Comparison of ENCODE assay signal across 16 cellular contexts in the genomic region with DNA sequence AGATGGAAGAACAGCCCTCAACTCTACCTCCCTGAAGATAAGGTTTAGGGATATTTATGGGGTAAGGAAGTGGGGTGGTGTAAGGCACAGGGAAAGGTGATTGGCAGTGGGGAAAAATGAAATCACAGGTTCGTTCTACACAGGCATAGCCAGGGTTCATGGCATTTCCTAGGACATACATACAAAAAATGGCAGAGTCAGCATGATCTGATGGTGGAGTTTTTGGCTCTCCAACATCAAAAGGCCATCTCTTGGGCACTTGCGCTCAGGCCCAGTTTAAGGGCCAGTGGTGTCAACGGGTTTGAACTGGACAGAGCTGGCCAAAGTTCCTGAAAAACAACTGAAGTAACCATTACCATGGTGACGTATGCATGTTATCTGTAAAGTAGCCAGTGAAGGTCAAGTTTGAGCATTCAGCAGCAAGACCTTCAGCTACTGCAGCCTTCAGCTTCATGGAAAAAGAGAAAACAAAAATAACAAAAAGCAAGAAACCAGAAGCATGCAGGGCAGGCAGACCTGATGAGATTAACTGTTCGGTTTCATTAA.
"Had no signal": no experiment of that assay in that cellular context is flagged by ENCODE, and none has a peak within 500 bp of the region (broad histone marks: within the 10 kb centered on the region; RNA-seq: fewer than 3 reads in every experiment).

No MANE protein-coding gene starts in this region.

- H3K9me3 Mint-ChIP-seq: activated naive CD4-positive, alpha-beta T cell treated with anti-CD3 and anti-CD28 coated beads, Interleukin-2, amount 10 ng/mL, durations not matched to agents 7 days and 5 days; natural killer cell treated with Interleukin-12 subunit alpha and Interleukin-12 subunit beta and Interleukin-15 and Interleukin-18, amount 100 ng/mL, for 72 hours; WTC11 had no signal

- H3K4me3 Mint-ChIP-seq: activated CD8-positive, alpha-beta T cell treated with anti-CD3 and anti-CD28 coated beads, Interleukin-2, amount 10 ng/mL, durations not matched to agents 7 days and 5 days; activated naive CD4-positive, alpha-beta T cell treated with anti-CD3 and anti-CD28 coated beads, Interleukin-2, amount 10 ng/mL, durations not matched to agents 7 days and 5 days; natural killer cell treated with Interleukin-12 subunit alpha and Interleukin-12 subunit beta and Interleukin-15 and Interleukin-18, amount 100 ng/mL, for 72 hours; WTC11 had no signal

- H3K27ac Mint-ChIP-seq: activated CD8-positive, alpha-beta T cell treated with anti-CD3 and anti-CD28 coated beads, Interleukin-2, amount 10 ng/mL, durations not matched to agents 7 days and 5 days; activated naive CD4-positive, alpha-beta T cell treated with anti-CD3 and anti-CD28 coated beads, Interleukin-2, amount 10 ng/mL, durations not matched to agents 7 days and 5 days; natural killer cell treated with Interleukin-12 subunit alpha and Interleukin-12 subunit beta and Interleukin-15 and Interleukin-18, amount 100 ng/mL, for 72 hours; WTC11 had no signal

- H3K27me3 ChIP-seq: cardiac muscle cell, esophagus squamous epithelium, ovary, upper lobe of right lung had no signal

- H3K9me3 ChIP-seq: esophagus squamous epithelium, ovary, upper lobe of right lung had no signal

- ATAC-seq: activated CD8-positive, alpha-beta T cell treated with anti-CD3 and anti-CD28 coated beads, Interleukin-2, amount 10 ng/mL, durations not matched to agents 7 days and 5 days; natural killer cell treated with Interleukin-12 subunit alpha and Interleukin-12 subunit beta and Interleukin-15 and Interleukin-18, amount 100 ng/mL, for 72 hours; stimulated activated naive CD8-positive, alpha-beta T cell treated with anti-CD3 and anti-CD28 coated beads, Interleukin-15, Interleukin-2, amounts not matched to agents 100 U/mL and 50 U/mL, for 24 hours; upper lobe of right lung; WTC11 had no signal

- H3K27ac ChIP-seq: cardiac muscle cell, esophagus squamous epithelium, upper lobe of right lung had no signal

- H3K4me1 Mint-ChIP-seq: activated naive CD4-positive, alpha-beta T cell treated with anti-CD3 and anti-CD28 coated beads, Interleukin-2, amount 10 ng/mL, durations not matched to agents 7 days and 5 days had no signal

- DNase-seq: activated CD4-positive, alpha-beta T cell treated with anti-CD3 and anti-CD28 coated beads for 4 hours; activated CD8-positive, alpha-beta memory T cell treated with anti-CD3 and anti-CD28 coated beads, Interleukin-2, amount 50 U/mL, for 4 hours; activated CD8-positive, alpha-beta T cell treated with anti-CD3 and anti-CD28 coated beads, Interleukin-2, amount 10 ng/mL, durations not matched to agents 7 days and 5 days; activated naive CD4-positive, alpha-beta T cell treated with anti-CD3 and anti-CD28 coated beads, Interleukin-2, amount 10 ng/mL, durations not matched to agents 7 days and 5 days; esophagus squamous epithelium; foreskin fibroblast; glutamatergic neuron; mesendoderm; stimulated activated CD4-positive, alpha-beta T cell treated with anti-CD3 and anti-CD28 coated beads, Interleukin-15, amount 100 ng/mL, for 24 hours; stimulated activated CD4-positive, alpha-beta T cell treated with anti-CD3 and anti-CD28 coated beads, Interleukin-4, amount 100 ng/mL, for 24 hours; stimulated activated naive CD8-positive, alpha-beta T cell treated with anti-CD3 and anti-CD28 coated beads, Interleukin-15, Interleukin-2, amounts not matched to agents 100 U/mL and 50 U/mL, for 24 hours; upper lobe of right lung had no signal

- H3K4me3 ChIP-seq: cardiac muscle cell, esophagus squamous epithelium, ovary, upper lobe of right lung had no signal

- H3K36me3 Mint-ChIP-seq: WTC11 had no signal

- H3K36me3 ChIP-seq: cardiac muscle cell, ovary had no signal

- H3K27me3 Mint-ChIP-seq: activated naive CD4-positive, alpha-beta T cell treated with anti-CD3 and anti-CD28 coated beads, Interleukin-2, amount 10 ng/mL, durations not matched to agents 7 days and 5 days; natural killer cell treated with Interleukin-12 subunit alpha and Interleukin-12 subunit beta and Interleukin-15 and Interleukin-18, amount 100 ng/mL, for 72 hours had no signal
